1 cellular context compared by ENCODE assay signal in genomic region chr6:152296648-152297376, GRCh38.
TF ChIP-seq lines count a peak whose summit lies in the region.

No MANE protein-coding gene starts in this region.

TF ChIP-seq in WTC11, 78 proteins besides CTCF, POLR2A, EP300 and RAD21 (continued from another document):
- TF ChIP-seq OVOL2 (CRISPR knock-in tag; IDR thresholded peaks at IDR 0.05; ENCODE audit: borderline replicate concordance), result no peak
